In the genomic region with DNA sequence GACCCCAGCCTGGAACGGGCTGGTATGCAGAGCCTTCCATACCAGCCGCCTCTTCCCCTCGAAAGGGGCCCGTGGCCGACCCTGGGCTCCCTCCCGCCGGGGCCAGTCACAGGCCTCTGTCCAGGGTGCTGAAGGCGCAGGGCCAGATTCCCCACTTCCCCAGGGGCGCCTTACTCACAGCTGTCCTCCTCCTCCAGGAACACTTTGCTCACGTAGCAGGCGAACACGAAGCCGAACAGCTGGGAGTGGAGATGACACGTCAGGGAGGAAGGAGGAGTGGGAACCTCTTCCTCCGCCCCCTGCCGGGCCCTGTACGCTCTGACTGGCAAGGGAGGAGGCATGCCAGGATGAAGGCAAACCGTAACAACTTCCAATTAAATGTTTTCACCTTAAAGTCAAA, we compare ENCODE assay signal across 1 cellular context.
TF ChIP-seq lines count a peak whose summit lies in the region.

No MANE protein-coding gene starts in this region.

TF ChIP-seq in HepG2, 621 proteins besides CTCF, POLR2A, EP300 and RAD21 (continued from another document and continues in another):
- TF ChIP-seq, protein P1, sequence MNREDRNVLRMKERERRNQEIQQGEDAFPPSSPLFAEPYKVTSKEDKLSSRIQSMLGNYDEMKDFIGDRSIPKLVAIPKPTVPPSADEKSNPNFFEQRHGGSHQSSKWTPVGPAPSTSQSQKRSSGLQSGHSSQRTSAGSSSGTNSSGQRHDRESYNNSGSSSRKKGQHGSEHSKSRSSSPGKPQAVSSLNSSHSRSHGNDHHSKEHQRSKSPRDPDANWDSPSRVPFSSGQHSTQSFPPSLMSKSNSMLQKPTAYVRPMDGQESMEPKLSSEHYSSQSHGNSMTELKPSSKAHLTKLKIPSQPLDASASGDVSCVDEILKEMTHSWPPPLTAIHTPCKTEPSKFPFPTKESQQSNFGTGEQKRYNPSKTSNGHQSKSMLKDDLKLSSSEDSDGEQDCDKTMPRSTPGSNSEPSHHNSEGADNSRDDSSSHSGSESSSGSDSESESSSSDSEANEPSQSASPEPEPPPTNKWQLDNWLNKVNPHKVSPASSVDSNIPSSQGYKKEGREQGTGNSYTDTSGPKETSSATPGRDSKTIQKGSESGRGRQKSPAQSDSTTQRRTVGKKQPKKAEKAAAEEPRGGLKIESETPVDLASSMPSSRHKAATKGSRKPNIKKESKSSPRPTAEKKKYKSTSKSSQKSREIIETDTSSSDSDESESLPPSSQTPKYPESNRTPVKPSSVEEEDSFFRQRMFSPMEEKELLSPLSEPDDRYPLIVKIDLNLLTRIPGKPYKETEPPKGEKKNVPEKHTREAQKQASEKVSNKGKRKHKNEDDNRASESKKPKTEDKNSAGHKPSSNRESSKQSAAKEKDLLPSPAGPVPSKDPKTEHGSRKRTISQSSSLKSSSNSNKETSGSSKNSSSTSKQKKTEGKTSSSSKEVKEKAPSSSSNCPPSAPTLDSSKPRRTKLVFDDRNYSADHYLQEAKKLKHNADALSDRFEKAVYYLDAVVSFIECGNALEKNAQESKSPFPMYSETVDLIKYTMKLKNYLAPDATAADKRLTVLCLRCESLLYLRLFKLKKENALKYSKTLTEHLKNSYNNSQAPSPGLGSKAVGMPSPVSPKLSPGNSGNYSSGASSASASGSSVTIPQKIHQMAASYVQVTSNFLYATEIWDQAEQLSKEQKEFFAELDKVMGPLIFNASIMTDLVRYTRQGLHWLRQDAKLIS (CRISPR knock-in tag; IDR thresholded peaks at IDR 0.05): no peak
- TF ChIP-seq PTBP1 (IDR thresholded peaks at IDR 0.05; ENCODE audit: low read depth, low read length, poor library complexity, severe bottlenecking) (no peak), CENPX (CRISPR knock-in tag; IDR thresholded peaks at IDR 0.05) (no peak), SYNCRIP (IDR thresholded peaks at IDR 0.05; ENCODE audit: insufficient read depth, low read depth, low read length) (no peak), DR1 (CRISPR knock-in tag; IDR thresholded peaks at IDR 0.05) (no peak), KLF13 (CRISPR knock-in tag; IDR thresholded peaks at IDR 0.05) (no peak), PCBP1 (IDR thresholded peaks at IDR 0.05; ENCODE audit: borderline replicate concordance, low read depth, low read length) (no peak), RBAK (CRISPR knock-in tag; IDR thresholded peaks at IDR 0.05) (no peak), CCAR2 (optimal IDR thresholded peaks at IDR 0.05; ENCODE audit: low read depth, low read length) (no peak), RCOR2 (CRISPR knock-in tag; IDR thresholded peaks at IDR 0.05) (no peak), IKZF4 (CRISPR knock-in tag; IDR thresholded peaks at IDR 0.05; ENCODE audit: borderline replicate concordance, low read depth, not compliant biosample characterization) (peak; percentile 88), ZNF891 (CRISPR knock-in tag; IDR thresholded peaks at IDR 0.05) (peak; percentile 77; the same call in 1 of the 2 replicates), REPIN1 (CRISPR knock-in tag; IDR thresholded peaks at IDR 0.05; ENCODE audit: borderline replicate concordance, low read depth) (no peak), ELF4 (CRISPR knock-in tag; IDR thresholded peaks at IDR 0.05; ENCODE audit: borderline replicate concordance) (no peak), ZNF567 (CRISPR knock-in tag; IDR thresholded peaks at IDR 0.05; ENCODE audit: borderline replicate concordance) (0 out of 2 replicates have a peak, but pooled peaks have one; percentile 28), DMAP1 (CRISPR knock-in tag; IDR thresholded peaks at IDR 0.05) (no peak), SIX1 (CRISPR knock-in tag; IDR thresholded peaks at IDR 0.05; ENCODE audit: borderline replicate concordance) (peak; percentile 28; the same call in 1 of the 2 replicates), ZNF441 (CRISPR knock-in tag; IDR thresholded peaks at IDR 0.05; ENCODE audit: borderline replicate concordance) (peak; percentile 96), MAFF (IDR thresholded peaks at IDR 0.05; ENCODE audit: low read depth, low read length) (no peak), GZF1 (CRISPR knock-in tag; IDR thresholded peaks at IDR 0.05) (no peak), ZNF432 (CRISPR knock-in tag; IDR thresholded peaks at IDR 0.05; ENCODE audit: borderline replicate concordance) (no peak), ZNF589 (CRISPR knock-in tag; conservative IDR thresholded peaks at IDR 0.05) (peak; percentile 78; the same call in 1 of the 2 replicates), POLR2AphosphoS2 (IDR thresholded peaks at IDR 0.05; ENCODE audit: low read depth, low read length) (no peak), KLF12 (CRISPR knock-in tag; IDR thresholded peaks at IDR 0.05; ENCODE audit: borderline replicate concordance) (0 out of 2 replicates have a peak, but pooled peaks have one; percentile 51), THAP11 (CRISPR knock-in tag; IDR thresholded peaks at IDR 0.05) (peak; percentile 64; the same call in 1 of the 2 replicates), ZFX (CRISPR knock-in tag; IDR thresholded peaks at IDR 0.05; ENCODE audit: low read depth) (no peak), ZNF773 (CRISPR knock-in tag; IDR thresholded peaks at IDR 0.05; ENCODE audit: borderline replicate concordance) (peak; percentile 80; the same call in 1 of the 2 replicates), ATF1 (CRISPR knock-in tag; IDR thresholded peaks at IDR 0.05) (no peak), ZNF792 (CRISPR knock-in tag; IDR thresholded peaks at IDR 0.05) (peak; percentile 91), ZFP36L2 (CRISPR knock-in tag; IDR thresholded peaks at IDR 0.05) (no peak), HNF4G (IDR thresholded peaks at IDR 0.05; ENCODE audit: borderline replicate concordance, low read depth, low read length) (no peak), HNF4G (CRISPR knock-in tag; IDR thresholded peaks at IDR 0.05; ENCODE audit: borderline replicate concordance, low read depth) (0 out of 2 replicates have a peak, but pooled peaks have one; percentile 37), TOPORS (CRISPR knock-in tag; IDR thresholded peaks at IDR 0.05) (no peak), MAZ (IDR thresholded peaks at IDR 0.05; ENCODE audit: borderline replicate concordance, low read depth, low read length) (no peak), MAZ (CRISPR knock-in tag; IDR thresholded peaks at IDR 0.05; ENCODE audit: low read depth) (peak; percentile 56; the same call in 1 of the 2 replicates)
- TF ChIP-seq, protein P2, sequence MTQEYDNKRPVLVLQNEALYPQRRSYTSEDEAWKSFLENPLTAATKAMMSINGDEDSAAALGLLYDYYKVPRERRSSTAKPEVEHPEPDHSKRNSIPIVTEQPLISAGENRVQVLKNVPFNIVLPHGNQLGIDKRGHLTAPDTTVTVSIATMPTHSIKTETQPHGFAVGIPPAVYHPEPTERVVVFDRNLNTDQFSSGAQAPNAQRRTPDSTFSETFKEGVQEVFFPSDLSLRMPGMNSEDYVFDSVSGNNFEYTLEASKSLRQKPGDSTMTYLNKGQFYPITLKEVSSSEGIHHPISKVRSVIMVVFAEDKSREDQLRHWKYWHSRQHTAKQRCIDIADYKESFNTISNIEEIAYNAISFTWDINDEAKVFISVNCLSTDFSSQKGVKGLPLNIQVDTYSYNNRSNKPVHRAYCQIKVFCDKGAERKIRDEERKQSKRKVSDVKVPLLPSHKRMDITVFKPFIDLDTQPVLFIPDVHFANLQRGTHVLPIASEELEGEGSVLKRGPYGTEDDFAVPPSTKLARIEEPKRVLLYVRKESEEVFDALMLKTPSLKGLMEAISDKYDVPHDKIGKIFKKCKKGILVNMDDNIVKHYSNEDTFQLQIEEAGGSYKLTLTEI (CRISPR knock-in tag; conservative IDR thresholded peaks at IDR 0.05): no peak
- TF ChIP-seq, protein P3, sequence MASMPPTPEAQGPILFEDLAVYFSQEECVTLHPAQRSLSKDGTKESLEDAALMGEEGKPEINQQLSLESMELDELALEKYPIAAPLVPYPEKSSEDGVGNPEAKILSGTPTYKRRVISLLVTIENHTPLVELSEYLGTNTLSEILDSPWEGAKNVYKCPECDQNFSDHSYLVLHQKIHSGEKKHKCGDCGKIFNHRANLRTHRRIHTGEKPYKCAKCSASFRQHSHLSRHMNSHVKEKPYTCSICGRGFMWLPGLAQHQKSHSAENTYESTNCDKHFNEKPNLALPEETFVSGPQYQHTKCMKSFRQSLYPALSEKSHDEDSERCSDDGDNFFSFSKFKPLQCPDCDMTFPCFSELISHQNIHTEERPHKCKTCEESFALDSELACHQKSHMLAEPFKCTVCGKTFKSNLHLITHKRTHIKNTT (CRISPR knock-in tag; IDR thresholded peaks at IDR 0.05): no peak
- TF ChIP-seq, protein P4, sequence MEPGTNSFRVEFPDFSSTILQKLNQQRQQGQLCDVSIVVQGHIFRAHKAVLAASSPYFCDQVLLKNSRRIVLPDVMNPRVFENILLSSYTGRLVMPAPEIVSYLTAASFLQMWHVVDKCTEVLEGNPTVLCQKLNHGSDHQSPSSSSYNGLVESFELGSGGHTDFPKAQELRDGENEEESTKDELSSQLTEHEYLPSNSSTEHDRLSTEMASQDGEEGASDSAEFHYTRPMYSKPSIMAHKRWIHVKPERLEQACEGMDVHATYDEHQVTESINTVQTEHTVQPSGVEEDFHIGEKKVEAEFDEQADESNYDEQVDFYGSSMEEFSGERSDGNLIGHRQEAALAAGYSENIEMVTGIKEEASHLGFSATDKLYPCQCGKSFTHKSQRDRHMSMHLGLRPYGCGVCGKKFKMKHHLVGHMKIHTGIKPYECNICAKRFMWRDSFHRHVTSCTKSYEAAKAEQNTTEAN (CRISPR knock-in tag; conservative IDR thresholded peaks at IDR 0.05): peak; percentile 62; the same call in 1 of the 2 replicates
- TF ChIP-seq, protein P5, sequence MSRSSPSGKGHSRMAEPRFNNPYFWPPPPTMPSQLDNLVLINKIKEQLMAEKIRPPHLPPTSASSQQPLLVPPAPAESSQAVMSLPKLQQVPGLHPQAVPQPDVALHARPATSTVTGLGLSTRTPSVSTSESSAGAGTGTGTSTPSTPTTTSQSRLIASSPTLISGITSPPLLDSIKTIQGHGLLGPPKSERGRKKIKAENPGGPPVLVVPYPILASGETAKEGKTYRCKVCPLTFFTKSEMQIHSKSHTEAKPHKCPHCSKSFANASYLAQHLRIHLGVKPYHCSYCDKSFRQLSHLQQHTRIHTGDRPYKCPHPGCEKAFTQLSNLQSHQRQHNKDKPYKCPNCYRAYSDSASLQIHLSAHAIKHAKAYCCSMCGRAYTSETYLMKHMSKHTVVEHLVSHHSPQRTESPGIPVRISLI (CRISPR knock-in tag; IDR thresholded peaks at IDR 0.05; ENCODE audit: borderline replicate concordance): no peak
- TF ChIP-seq, protein P6, sequence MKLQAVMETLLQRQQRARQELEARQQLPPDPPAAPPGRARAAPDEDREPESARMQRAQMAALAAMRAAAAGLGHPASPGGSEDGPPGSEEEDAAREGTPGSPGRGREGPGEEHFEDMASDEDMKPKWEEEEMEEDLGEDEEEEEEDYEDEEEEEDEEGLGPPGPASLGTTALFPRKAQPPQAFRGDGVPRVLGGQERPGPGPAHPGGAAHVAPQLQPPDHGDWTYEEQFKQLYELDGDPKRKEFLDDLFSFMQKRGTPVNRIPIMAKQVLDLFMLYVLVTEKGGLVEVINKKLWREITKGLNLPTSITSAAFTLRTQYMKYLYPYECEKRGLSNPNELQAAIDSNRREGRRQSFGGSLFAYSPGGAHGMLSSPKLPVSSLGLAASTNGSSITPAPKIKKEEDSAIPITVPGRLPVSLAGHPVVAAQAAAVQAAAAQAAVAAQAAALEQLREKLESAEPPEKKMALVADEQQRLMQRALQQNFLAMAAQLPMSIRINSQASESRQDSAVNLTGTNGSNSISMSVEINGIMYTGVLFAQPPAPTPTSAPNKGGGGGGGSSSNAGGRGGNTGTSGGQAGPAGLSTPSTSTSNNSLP (IDR thresholded peaks at IDR 0.05; ENCODE audit: low read depth, low read length): no peak
- TF ChIP-seq, protein P7, sequence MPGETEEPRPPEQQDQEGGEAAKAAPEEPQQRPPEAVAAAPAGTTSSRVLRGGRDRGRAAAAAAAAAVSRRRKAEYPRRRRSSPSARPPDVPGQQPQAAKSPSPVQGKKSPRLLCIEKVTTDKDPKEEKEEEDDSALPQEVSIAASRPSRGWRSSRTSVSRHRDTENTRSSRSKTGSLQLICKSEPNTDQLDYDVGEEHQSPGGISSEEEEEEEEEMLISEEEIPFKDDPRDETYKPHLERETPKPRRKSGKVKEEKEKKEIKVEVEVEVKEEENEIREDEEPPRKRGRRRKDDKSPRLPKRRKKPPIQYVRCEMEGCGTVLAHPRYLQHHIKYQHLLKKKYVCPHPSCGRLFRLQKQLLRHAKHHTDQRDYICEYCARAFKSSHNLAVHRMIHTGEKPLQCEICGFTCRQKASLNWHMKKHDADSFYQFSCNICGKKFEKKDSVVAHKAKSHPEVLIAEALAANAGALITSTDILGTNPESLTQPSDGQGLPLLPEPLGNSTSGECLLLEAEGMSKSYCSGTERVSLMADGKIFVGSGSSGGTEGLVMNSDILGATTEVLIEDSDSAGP (CRISPR knock-in tag; IDR thresholded peaks at IDR 0.05; ENCODE audit: borderline replicate concordance): no peak
- TF ChIP-seq, protein P8, sequence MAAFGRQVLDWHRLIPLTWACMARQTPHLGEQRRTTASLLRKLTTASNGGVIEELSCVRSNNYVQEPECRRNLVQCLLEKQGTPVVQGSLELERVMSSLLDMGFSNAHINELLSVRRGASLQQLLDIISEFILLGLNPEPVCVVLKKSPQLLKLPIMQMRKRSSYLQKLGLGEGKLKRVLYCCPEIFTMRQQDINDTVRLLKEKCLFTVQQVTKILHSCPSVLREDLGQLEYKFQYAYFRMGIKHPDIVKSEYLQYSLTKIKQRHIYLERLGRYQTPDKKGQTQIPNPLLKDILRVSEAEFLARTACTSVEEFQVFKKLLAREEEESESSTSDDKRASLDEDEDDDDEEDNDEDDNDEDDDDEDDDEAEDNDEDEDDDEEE (CRISPR knock-in tag; IDR thresholded peaks at IDR 0.05): peak; percentile 79; the same call in 1 of the 2 replicates
- TF ChIP-seq, protein P9, sequence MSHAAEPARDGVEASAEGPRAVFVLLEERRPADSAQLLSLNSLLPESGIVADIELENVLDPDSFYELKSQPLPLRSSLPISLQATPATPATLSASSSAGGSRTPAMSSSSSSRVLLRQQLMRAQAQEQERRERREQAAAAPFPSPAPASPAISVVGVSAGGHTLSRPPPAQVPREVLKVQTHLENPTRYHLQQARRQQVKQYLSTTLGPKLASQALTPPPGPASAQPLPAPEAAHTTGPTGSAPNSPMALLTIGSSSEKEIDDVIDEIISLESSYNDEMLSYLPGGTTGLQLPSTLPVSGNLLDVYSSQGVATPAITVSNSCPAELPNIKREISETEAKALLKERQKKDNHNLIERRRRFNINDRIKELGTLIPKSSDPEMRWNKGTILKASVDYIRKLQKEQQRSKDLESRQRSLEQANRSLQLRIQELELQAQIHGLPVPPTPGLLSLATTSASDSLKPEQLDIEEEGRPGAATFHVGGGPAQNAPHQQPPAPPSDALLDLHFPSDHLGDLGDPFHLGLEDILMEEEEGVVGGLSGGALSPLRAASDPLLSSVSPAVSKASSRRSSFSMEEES (CRISPR knock-in tag; IDR thresholded peaks at IDR 0.05): peak; percentile 80
- TF ChIP-seq, protein P10, sequence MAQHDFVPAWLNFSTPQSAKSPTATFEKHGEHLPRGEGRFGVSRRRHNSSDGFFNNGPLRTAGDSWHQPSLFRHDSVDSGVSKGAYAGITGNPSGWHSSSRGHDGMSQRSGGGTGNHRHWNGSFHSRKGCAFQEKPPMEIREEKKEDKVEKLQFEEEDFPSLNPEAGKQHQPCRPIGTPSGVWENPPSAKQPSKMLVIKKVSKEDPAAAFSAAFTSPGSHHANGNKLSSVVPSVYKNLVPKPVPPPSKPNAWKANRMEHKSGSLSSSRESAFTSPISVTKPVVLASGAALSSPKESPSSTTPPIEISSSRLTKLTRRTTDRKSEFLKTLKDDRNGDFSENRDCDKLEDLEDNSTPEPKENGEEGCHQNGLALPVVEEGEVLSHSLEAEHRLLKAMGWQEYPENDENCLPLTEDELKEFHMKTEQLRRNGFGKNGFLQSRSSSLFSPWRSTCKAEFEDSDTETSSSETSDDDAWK (CRISPR knock-in tag; IDR thresholded peaks at IDR 0.05): no peak
